In the genomic region with DNA sequence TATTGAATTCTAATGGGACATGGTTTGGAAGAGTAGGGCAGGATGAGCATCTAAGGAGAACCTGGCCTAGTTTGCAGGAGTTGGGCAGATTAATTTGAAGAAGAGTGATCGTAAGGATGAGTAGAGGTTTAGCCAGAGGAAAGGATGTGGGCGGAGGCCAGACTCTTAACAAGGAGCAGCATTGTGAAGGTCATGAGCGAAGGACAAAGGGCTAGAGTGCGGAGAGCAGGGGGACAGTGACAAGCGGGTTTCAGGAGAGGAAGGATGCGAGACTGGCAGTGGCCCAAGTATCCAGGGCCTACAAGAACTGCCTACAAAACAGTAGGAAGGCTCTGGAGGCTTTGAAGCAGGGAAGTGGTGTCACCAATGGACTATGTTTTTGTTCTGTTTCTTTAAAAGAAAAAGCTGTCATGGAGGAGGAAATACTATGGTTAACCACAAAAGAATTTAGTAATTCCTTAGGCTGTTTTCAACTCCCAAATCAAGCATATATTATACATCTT, we compare ENCODE assay signal across 11 cellular contexts. TPM values are rescaled to one million over a fixed set of nuclear protein-coding genes. Genes with fewer than 3 reads are reported as not detected.
DNase-seq lines count a peak whose midpoint lies in the region; ATAC-seq, FAIRE-seq and TF ChIP-seq lines count a peak whose summit lies in the region.
"Had no signal": no experiment of that assay in that cellular context is flagged by ENCODE, and none has a peak within 500 bp of the region (broad histone marks: within the 10 kb centered on the region; RNA-seq: fewer than 3 reads in every experiment).

No MANE protein-coding gene starts in this region.

- TF ChIP-seq CTCF in HL-60 (IDR thresholded peaks at IDR 0.05; ENCODE audit: insufficient read depth, low read length), result no peak
- TF ChIP-seq CTCF in HepG2 (CRISPR knock-in tag; IDR thresholded peaks at IDR 0.05), result no peak
- no peak for TF ChIP-seq CTCF in neural progenitor cell (IDR thresholded peaks at IDR 0.05)
- TF ChIP-seq CTCF in uterus (IDR thresholded peaks at IDR 0.05), result no peak

- intact Hi-C loops in HepG2 (cut with micrococcal nuclease; ENCODE audit: unreplicated experiment) (loop anchor here (5.0 kb wide), 1 partner anchor 43 kb away; a partner anchor contains a TSS), uterus (cut with DNase I; ENCODE audit: low total_unique reads) (no loop called here)

- H3K27ac ChIP-seq in HL-60 (replicated peaks) (peak overlapping the region; percentile 54), HepG2 (ENCODE audit: extremely low read length, insufficient read depth, low read length) (no peak overlapping the region), Karpas-422 (ENCODE audit: low read length) (no peak overlapping the region), neural progenitor cell (no peak overlapping the region), uterus (no peak overlapping the region)

- no peak overlapping the region for H2AFZ ChIP-seq in HepG2 (ENCODE audit: low read length)
- H2AFZ ChIP-seq in Karpas-422 (ENCODE audit: low read length), result no peak overlapping the region
- no peak overlapping the region for H2AFZ ChIP-seq in neural progenitor cell (replicated peaks)

- FAIRE-seq in HepG2 (lab: Jason Lieb, UNC), result no peak

- no peaks in the 10 kb centered on the region for H3K9me2 ChIP-seq in Karpas-422 (replicated peaks; ENCODE audit: insufficient read depth, low read length)

- peaks cover 23% of the 10 kb centered on the region for H3K4me1 ChIP-seq in adipocyte (ENCODE audit: control insufficient read depth, insufficient read depth, low read length)
- H3K4me1 ChIP-seq in HepG2 (ENCODE audit: insufficient read depth, low read length), result 0 out of 2 replicates have a peak, but pooled peaks cover 13% of the 10 kb centered on the region
- peaks cover 3% of the 10 kb centered on the region; the same call in 1 of the 2 replicates for H3K4me1 ChIP-seq in Karpas-422 (ENCODE audit: low read length)
- no peaks in the 10 kb centered on the region for H3K4me1 ChIP-seq in neural progenitor cell
- H3K4me1 ChIP-seq in uterus, result no peaks in the 10 kb centered on the region

- no peaks in the 10 kb centered on the region for H3K9me3 Mint-ChIP-seq in neural progenitor cell
- H3K9me3 Mint-ChIP-seq: activated B cell treated with CpG ODN at 0.5 μM for 24 hours had no signal

- no peaks in the 10 kb centered on the region for H3K27me3 ChIP-seq in HL-60 (ENCODE audit: insufficient read depth, poor library complexity, severe bottlenecking)
- no peaks in the 10 kb centered on the region for H3K27me3 ChIP-seq in adipocyte (replicated peaks; ENCODE audit: control insufficient read depth, insufficient read depth, low read length)
- H3K27me3 ChIP-seq in HepG2 (ENCODE audit: control insufficient read depth in 1 of 2, insufficient read depth in 2 of 2, low read length in 2 of 2), result no peaks in the 10 kb centered on the region
- no peaks in the 10 kb centered on the region for H3K27me3 ChIP-seq in Karpas-422 (ENCODE audit: low read length)
- no peaks in the 10 kb centered on the region for H3K27me3 ChIP-seq in neural progenitor cell
- H3K27me3 ChIP-seq in uterus, result no peaks in the 10 kb centered on the region

- CTCF ChIA-PET in HepG2 (lab: Yijun Ruan, JAX; ENCODE audit: low intra/inter-chr PET ratio, low total read pairs), result no interaction called here

- peaks cover 2% of the 10 kb centered on the region for H3K36me3 Mint-ChIP-seq in neural progenitor cell

- H4K20me1 ChIP-seq in HepG2 (ENCODE audit: insufficient read depth, low read length) (no peaks in the 10 kb centered on the region), Karpas-422 (ENCODE audit: insufficient read depth, low read depth, low read length) (no peaks in the 10 kb centered on the region), neural progenitor cell (ENCODE audit: low read depth) (no peaks in the 10 kb centered on the region)

- H3K4me1 Mint-ChIP-seq in neural progenitor cell, result peaks cover 4% of the 10 kb centered on the region
- H3K4me1 Mint-ChIP-seq: activated B cell treated with CpG ODN at 0.5 μM for 24 hours had no signal

- no peaks in the 10 kb centered on the region for H3K79me2 ChIP-seq in HepG2 (ENCODE audit: insufficient read depth, low read length)
- no peaks in the 10 kb centered on the region for H3K79me2 ChIP-seq in Karpas-422 (ENCODE audit: low read length)
- no peaks in the 10 kb centered on the region for H3K79me2 ChIP-seq in neural progenitor cell (ENCODE audit: low read depth)

- H3K9me3 ChIP-seq in adipocyte (ENCODE audit: control insufficient read depth, low read length) (no peaks in the 10 kb centered on the region), HepG2 (ENCODE audit: low read length) (no peaks in the 10 kb centered on the region), Karpas-422 (ENCODE audit: low read length) (no peaks in the 10 kb centered on the region), neural progenitor cell (ENCODE audit: low read depth) (no peaks in the 10 kb centered on the region), uterus (no peaks in the 10 kb centered on the region)

- POLR2A ChIA-PET in HepG2 (lab: Yijun Ruan, JAX), result no interaction called here

- in situ Hi-C loops in HepG2 (cut with HindIII; ENCODE audit: extremely low pct_ligation_motif_present, low pct_unique_long_range_greater_than_20kb), result no loop called here

- no peaks in the 10 kb centered on the region for H3K27me3 Mint-ChIP-seq in neural progenitor cell (ENCODE audit: insufficient read depth, low read depth)
- H3K27me3 Mint-ChIP-seq: activated B cell treated with CpG ODN at 0.5 μM for 24 hours had no signal

- peak in 1 of 2 experiments; percentile 38; a peak in 1 of 4 replicates for TF ChIP-seq POLR2A in HepG2 (IDR thresholded peaks at IDR 0.05; ENCODE audit: insufficient read depth in 1 of 2, low read depth in 2 of 2, low read length in 2 of 2)
- no peak for TF ChIP-seq POLR2A in uterus (IDR thresholded peaks at IDR 0.05)

- H3K4me3 ChIP-seq in HL-60 (replicated peaks; ENCODE audit: insufficient read depth, low read length) (no peak overlapping the region), adipocyte (ENCODE audit: low read length) (no peak overlapping the region), HepG2 (replicated peaks in 1 of 3; ENCODE audit: insufficient read depth in 1 of 3, low read depth in 2 of 3, low read length in 3 of 3) (no peak overlapping the region), Karpas-422 (ENCODE audit: low read length) (no peak overlapping the region), neural progenitor cell (no peak overlapping the region), uterus (no peak overlapping the region)

- no peak overlapping the region for H3K27ac Mint-ChIP-seq in neural progenitor cell
- H3K27ac Mint-ChIP-seq: activated B cell treated with CpG ODN at 0.5 μM for 24 hours had no signal

- H3K36me3 ChIP-seq in adipocyte (ENCODE audit: control insufficient read depth, insufficient read depth, low read length, severe bottlenecking) (peaks cover 39% of the 10 kb centered on the region), HepG2 (replicated peaks in 1 of 2; ENCODE audit: control insufficient read depth in 1 of 2, insufficient read depth in 2 of 2, low read length in 2 of 2) (no peaks in the 10 kb centered on the region), Karpas-422 (ENCODE audit: insufficient read depth, low read length) (no peaks in the 10 kb centered on the region), neural progenitor cell (no peaks in the 10 kb centered on the region), uterus (no peaks in the 10 kb centered on the region)

- TF ChIP-seq EP300 in HepG2 (IDR thresholded peaks at IDR 0.05; ENCODE audit: low read depth in 2 of 2, low read length in 2 of 2) (no peak), HepG2 (CRISPR knock-in tag; IDR thresholded peaks at IDR 0.05; ENCODE audit: borderline replicate concordance) (no peak)

- 60% methylated on average over 6 of the region's 6 CpGs for WGBS in HepG2 (ENCODE audit: low lambda C conversion rate)

- TSS peak; percentile 11 for BruUV-seq in HepG2 (replicated peaks; lab: Mats Ljungman, UMichigan)

- H3K9ac ChIP-seq in adipocyte (ENCODE audit: low read length) (no peak overlapping the region), HepG2 (ENCODE audit: insufficient read depth, low read depth, low read length) (no peak overlapping the region), Karpas-422 (ENCODE audit: low read length) (no peak overlapping the region), neural progenitor cell (no peak overlapping the region)

- TF ChIP-seq RAD21 in HepG2 (CRISPR knock-in tag; IDR thresholded peaks at IDR 0.05), result no peak

- H3K4me2 ChIP-seq in HepG2 (ENCODE audit: low read depth, low read length) (no peak overlapping the region), Karpas-422 (ENCODE audit: low read depth, low read length, poor library complexity, severe bottlenecking) (no peak overlapping the region), neural progenitor cell (no peak overlapping the region)

- peaks cover 5% of the 10 kb centered on the region for H3F3A ChIP-seq in neural progenitor cell (ENCODE audit: low read depth)

- no peak overlapping the region for H3K4me3 Mint-ChIP-seq in neural progenitor cell
- H3K4me3 Mint-ChIP-seq: activated B cell treated with CpG ODN at 0.5 μM for 24 hours had no signal

- peak; percentile 52 for DNase-seq in AG08396 (ENCODE audit: low spot score)
- DNase-seq in HL-60 (ENCODE audit: low read depth in 1 of 2, low spot score in 1 of 2), result peak; percentile 55 to 73
- peak; percentile 36 for DNase-seq in adipocyte (ENCODE audit: low read depth)
- DNase-seq in HepG2 (ENCODE audit: low spot score), result no peak
- DNase-seq in Karpas-422, result no peak
- DNase-seq in neural progenitor cell (ENCODE audit: low spot score), result no peak
- no peak for DNase-seq in uterus
- DNase-seq: activated B cell treated with CpG ODN at 0.5 μM for 24 hours, H7, NCI-H1436 treated with DMSO at 0.1 percent for 48 hours had no signal

- peak; percentile 15 for ATAC-seq in HepG2
- ATAC-seq in HG03039 (IDR thresholded peaks at IDR 0.05; ENCODE audit: unreplicated experiment), result no peak

RNA-seq across cellular contexts. Expression of gene SLC66A3, which starts 20.1 kb away (rescaled TPM):
- total RNA-seq in HepG2 (2016; rRNA removed; fragmentation: Illumina TruSeq; extraction: Trizol), result 1.5 and 2.2 TPM in 2 replicates
- 0.71 and 1.4 TPM in 2 replicates for total RNA-seq in HepG2 (2016; cell fraction: cytosol; rRNA removed; fragmentation: Illumina TruSeq; extraction: Trizol; ENCODE audit: low read depth)
- 1.8 TPM in 2 replicates for total RNA-seq in HepG2 (2016; cell fraction: insoluble cytoplasmic fraction; rRNA removed; fragmentation: Illumina TruSeq; extraction: Trizol)
- 2.2 and 2.8 TPM in 2 replicates for total RNA-seq in HepG2 (2016; cell fraction: membrane; rRNA removed; fragmentation: Illumina TruSeq; extraction: Trizol)
- total RNA-seq in HepG2 (2016; cell fraction: nucleus; rRNA removed; fragmentation: Illumina TruSeq; extraction: Trizol), result 1.3 and 2.1 TPM in 2 replicates
- polyA plus RNA-seq in HepG2 (2011; rRNA removed), result 3.7 and 5.0 TPM in 2 replicates
- polyA plus RNA-seq in HepG2 (2011; cell fraction: cytosol; rRNA removed), result 3.7 and 4.6 TPM in 2 replicates
- polyA plus RNA-seq in HepG2 (2011; cell fraction: nucleus; rRNA removed), result 1.2 and 1.6 TPM in 2 replicates
- 2.1 and 2.2 TPM in 2 replicates for polyA plus RNA-seq in HepG2 (2012)
- polyA plus RNA-seq in HepG2 (2016; cell fraction: cytosol; fragmentation: Illumina TruSeq; extraction: Trizol; ENCODE audit: low read depth), result 1.4 and 2.5 TPM in 2 replicates
- polyA plus RNA-seq in HepG2 (2016; cell fraction: insoluble cytoplasmic fraction; fragmentation: Illumina TruSeq; extraction: Trizol; ENCODE audit: low read depth), result 1.7 TPM in 2 replicates
- 2.2 and 2.4 TPM in 2 replicates for polyA plus RNA-seq in HepG2 (2016; cell fraction: membrane; fragmentation: Illumina TruSeq; extraction: Trizol; ENCODE audit: low read depth)
- polyA plus RNA-seq in HepG2 (2016; cell fraction: nucleus; fragmentation: Illumina TruSeq; extraction: Trizol; ENCODE audit: insufficient read depth, low read depth), result 1.5 and 3.4 TPM in 2 replicates
- polyA minus RNA-seq in HepG2 (2011; rRNA and poly(A)+ RNA removed; ENCODE audit: low replicate concordance), result 11.8 and 11.9 TPM in 2 replicates
- 1.6 and 1.7 TPM in 2 replicates for polyA minus RNA-seq in HepG2 (2011; cell fraction: cytosol; rRNA and poly(A)+ RNA removed)
- polyA minus RNA-seq in HepG2 (2011; cell fraction: nucleus; rRNA and poly(A)+ RNA removed), result 0.90 and 2.4 TPM in 2 replicates
- total RNA-seq in Karpas-422 (2014; rRNA removed; shearing (Covaris generic); ENCODE audit: low replicate concordance), result 10.9 and 18.2 TPM in 2 replicates
- total RNA-seq in neural progenitor cell (ENCODE audit: low replicate concordance), result 11.2 and 19.3 TPM in 2 replicates
- total RNA-seq in uterus, result 10 to 100 TPM; 22.2 to 51.7 (median 37.7) TPM

Comparison
In these comparisons a context has a peak if more than half of its experiments do, and no peak if none do; other contexts are left out.
1. DNase-seq: peak in AG08396 (single experiment), HL-60 (2 of 2) and adipocyte (single experiment); none in HepG2 (single experiment), Karpas-422 (single experiment), neural progenitor cell (single experiment) and uterus (0 of 2).